18 cellular contexts compared by ENCODE assay signal in genomic region chr2:1849450-1849849, GRCh38.
A peak's percentile ranks its signal among the peaks of the same experiment; 100 is the strongest.
DNase-seq lines count a peak whose midpoint lies in the region; ATAC-seq and TF ChIP-seq lines count a peak whose summit lies in the region.
"Had no signal": no experiment of that assay in that cellular context is flagged by ENCODE, and none has a peak within 500 bp of the region (broad histone marks: within the 10 kb centered on the region; RNA-seq: fewer than 3 reads in every experiment).

No MANE protein-coding gene starts in this region.

- peak overlapping the region; percentile 1 for H2BK12ac ChIP-seq in neuronal stem cell (ENCODE audit: low read length)

- peak overlapping the region in 8 of 11 experiments; percentile 29 to 76 (median 48); a peak in 15 of 22 replicates for H3K4me2 ChIP-seq in BLaER1 treated with 17β-estradiol and CSF1 and Interleukin-3, amounts not matched to agents 10 nM and 100 nM
- H3K4me2 ChIP-seq in neuronal stem cell (ENCODE audit: insufficient read depth, low read length, poor library complexity, severe bottlenecking): no peak overlapping the region
- H3K4me2 ChIP-seq: A549 had no signal

- no peak overlapping the region for H2BK5ac ChIP-seq in neuronal stem cell (ENCODE audit: low read length)

- H3K4ac ChIP-seq in neuronal stem cell (ENCODE audit: low read length): no peak overlapping the region

- H3K4me1 ChIP-seq in BLaER1 treated with 17β-estradiol and CSF1 and Interleukin-3, amounts not matched to agents 10 nM and 100 nM: peaks cover under 1 to 41% (median 29%) of the 10 kb centered on the region in 10 experiments; a peak in 19 of 20 replicates
- H3K4me1 ChIP-seq in neuronal stem cell (ENCODE audit: control insufficient read depth in 2 of 2, insufficient read depth in 1 of 2, low read depth in 1 of 2, low read length in 2 of 2) (peaks cover 0 to 1% of the 10 kb centered on the region in 2 donors), upper lobe of right lung (no peaks in the 10 kb centered on the region)
- H3K4me1 ChIP-seq: A549 had no signal

- TF ChIP-seq CTCF in dorsolateral prefrontal cortex (IDR thresholded peaks at IDR 0.05 in 54 of 56, conservative IDR thresholded peaks at IDR 0.05 in 2 of 56; ENCODE audit: low read depth in 1 of 56, partially characterized antibody in 56 of 56): no peak
- TF ChIP-seq CTCF in upper lobe of right lung (IDR thresholded peaks at IDR 0.05): no peak

- no peak overlapping the region for H2AFZ ChIP-seq in neuronal stem cell (ENCODE audit: low read length)

- WGBS in neuronal stem cell (ENCODE audit: extremely low coverage in 2 of 2, insufficient read length in 2 of 2, insufficient replicate concordance in 1 of 2), 2 donors: no CpG with 5 or more reads among the region's 10 CpGs

- H3K27me3 ChIP-seq in BLaER1 treated with 17β-estradiol and CSF1 and Interleukin-3, amounts not matched to agents 10 nM and 100 nM: peaks cover 5 to 21% (median 15%) of the 10 kb centered on the region in 11 experiments; a peak in 15 of 22 replicates
- H3K27me3 ChIP-seq in dorsolateral prefrontal cortex: peaks cover 0 to 15% (median 0%) of the 10 kb centered on the region in 45 donors
- peaks cover 0 to 8% (median 1%) of the 10 kb centered on the region in 3 experiments for H3K27me3 ChIP-seq in neuronal stem cell (ENCODE audit: control insufficient read depth in 3 of 3, insufficient read depth in 3 of 3, low read depth in 1 of 3, low read length in 3 of 3)
- peaks cover 20% of the 10 kb centered on the region for H3K27me3 ChIP-seq in upper lobe of right lung

- peak overlapping the region; percentile 86 for H3K18ac ChIP-seq in neuronal stem cell (ENCODE audit: low read length)

- no peaks in the 10 kb centered on the region; a peak in 1 of 22 replicates for H4K20me1 ChIP-seq in BLaER1 treated with 17β-estradiol and CSF1 and Interleukin-3, amounts not matched to agents 10 nM and 100 nM

- H3K14ac ChIP-seq in neuronal stem cell (ENCODE audit: low read length): no peak overlapping the region

- H2AK5ac ChIP-seq in neuronal stem cell (ENCODE audit: low read depth, low read length): peak overlapping the region; percentile 68

- no peaks in the 10 kb centered on the region for H3K9me3 ChIP-seq in BLaER1 treated with 17β-estradiol and CSF1 and Interleukin-3, amounts not matched to agents 10 nM and 100 nM (replicated peaks in 1 of 11)
- no peaks in the 10 kb centered on the region for H3K9me3 ChIP-seq in neuronal stem cell (replicated peaks in 1 of 2; ENCODE audit: control insufficient read depth in 2 of 2, insufficient read depth in 1 of 2, low read depth in 1 of 2, low read length in 2 of 2)
- H3K9me3 ChIP-seq in upper lobe of right lung: no peaks in the 10 kb centered on the region
- H3K9me3 ChIP-seq: A549 had no signal

- H3K4me3 ChIP-seq in BLaER1 treated with 17β-estradiol and CSF1 and Interleukin-3, amounts not matched to agents 10 nM and 100 nM: no peak overlapping the region
- no peak overlapping the region for H3K4me3 ChIP-seq in dorsolateral prefrontal cortex
- no peak overlapping the region for H3K4me3 ChIP-seq in neuronal stem cell (ENCODE audit: low read length in 2 of 2)
- no peak overlapping the region for H3K4me3 ChIP-seq in upper lobe of right lung
- H3K4me3 ChIP-seq: A549 had no signal

- peak in 1 of 10 donors; percentile 69 for DNase-seq in dorsolateral prefrontal cortex
- no peak for DNase-seq in neuronal stem cell (ENCODE audit: low spot score)
- DNase-seq in upper lobe of right lung: peak; percentile 52
- no peak for DNase-seq in activated CD4-positive, alpha-beta T cell treated with anti-CD3 and anti-CD28 coated beads for 4 hours
- DNase-seq in NK-92 (lab: John Stamatoyannopoulos, UW; ENCODE audit: unreplicated experiment): no peak
- DNase-seq: C1 segment of cervical spinal cord; Calu3; CD4-positive, alpha-beta T cell; DMS 273 treated with DMSO at 0.1 percent for 48 hours; HCEC 1CT; HFFc6; IMR-90; KBM-7 had no signal

- no peaks in the 10 kb centered on the region for H3K36me3 ChIP-seq in BLaER1 treated with 17β-estradiol and CSF1 and Interleukin-3, amounts not matched to agents 10 nM and 100 nM
- no peaks in the 10 kb centered on the region for H3K36me3 ChIP-seq in neuronal stem cell (replicated peaks in 1 of 2; ENCODE audit: control insufficient read depth in 2 of 2, insufficient read depth in 2 of 2, low read length in 2 of 2)
- H3K36me3 ChIP-seq in upper lobe of right lung: no peaks in the 10 kb centered on the region

- H2BK120ac ChIP-seq in neuronal stem cell (ENCODE audit: low read depth, low read length): peak overlapping the region; percentile 44

- no peak overlapping the region for H3K9ac ChIP-seq in BLaER1 treated with 17β-estradiol and CSF1 and Interleukin-3, amounts not matched to agents 10 nM and 100 nM
- no peak overlapping the region for H3K9ac ChIP-seq in neuronal stem cell (ENCODE audit: low read depth, low read length, poor library complexity)

- ATAC-seq in upper lobe of right lung: no peak
- ATAC-seq in HG02623 (IDR thresholded peaks at IDR 0.05; ENCODE audit: unreplicated experiment): no peak
- no peak for ATAC-seq in GM21423 (IDR thresholded peaks at IDR 0.05; ENCODE audit: unreplicated experiment)
- ATAC-seq: A549 had no signal

- intact Hi-C loops in dorsolateral prefrontal cortex (cut with DNase I): no loop called here
- intact Hi-C loops in upper lobe of right lung (cut with DNase I): no loop called here

- H3K27ac ChIP-seq in BLaER1 treated with 17β-estradiol and CSF1 and Interleukin-3, amounts not matched to agents 10 nM and 100 nM: no peak overlapping the region
- H3K27ac ChIP-seq in dorsolateral prefrontal cortex (peak overlapping the region in 39 of 59 donors; percentile 2 to 80 (median 50)), neuronal stem cell (replicated peaks; ENCODE audit: low read length) (no peak overlapping the region), upper lobe of right lung (no peak overlapping the region)
- H3K27ac ChIP-seq: A549, HL-60 had no signal

- no peak overlapping the region for H3K23ac ChIP-seq in neuronal stem cell (ENCODE audit: low read depth, low read length, poor library complexity)

- no peak overlapping the region for H4K91ac ChIP-seq in neuronal stem cell (ENCODE audit: low read depth, low read length, poor library complexity)

- no peaks in the 10 kb centered on the region for H3K79me1 ChIP-seq in neuronal stem cell (ENCODE audit: low read depth, low read length)

- H2BK15ac ChIP-seq in neuronal stem cell (ENCODE audit: low read length): peak overlapping the region; percentile 19

- no peak overlapping the region for H4K8ac ChIP-seq in neuronal stem cell (ENCODE audit: low read depth, low read length)

Comparison
In these comparisons a context has a peak if more than half of its experiments do, and no peak if none do; other contexts are left out.
1. H3K27ac ChIP-seq: peak in dorsolateral prefrontal cortex (39 of 59); none in BLaER1 treated with 17β-estradiol and CSF1 and Interleukin-3, amounts not matched to agents 10 nM and 100 nM (0 of 11), neuronal stem cell (single experiment) and upper lobe of right lung (single experiment).